In genomic region chr19:34484328-34484727, GRCh38 we compare ENCODE assay signal across 1 cellular context.
TF ChIP-seq lines count a peak whose summit lies in the region.

No MANE protein-coding gene starts in this region.

TF ChIP-seq in GM23338, 12 proteins besides CTCF, POLR2A, EP300 and RAD21:
- TF ChIP-seq REST (IDR thresholded peaks at IDR 0.05; ENCODE audit: unreplicated experiment) (no peak), EZH2phosphoT487 (IDR thresholded peaks at IDR 0.05; ENCODE audit: unreplicated experiment) (no peak), NANOG (IDR thresholded peaks at IDR 0.05; ENCODE audit: borderline replicate concordance) (no peak), ZNF462 (CRISPR knock-in tag; IDR thresholded peaks at IDR 0.05) (no peak), CREB1 (CRISPR knock-in tag; IDR thresholded peaks at IDR 0.05; ENCODE audit: low read depth) (no peak), EZH2 (IDR thresholded peaks at IDR 0.05; ENCODE audit: low read depth, unreplicated experiment) (no peak), ZNF331 (CRISPR knock-in tag; IDR thresholded peaks at IDR 0.05; ENCODE audit: low read depth) (no peak), ZNF114 (CRISPR knock-in tag; IDR thresholded peaks at IDR 0.05) (no peak)
